Comparison of ENCODE assay signal across 8 cellular contexts in the genomic region with DNA sequence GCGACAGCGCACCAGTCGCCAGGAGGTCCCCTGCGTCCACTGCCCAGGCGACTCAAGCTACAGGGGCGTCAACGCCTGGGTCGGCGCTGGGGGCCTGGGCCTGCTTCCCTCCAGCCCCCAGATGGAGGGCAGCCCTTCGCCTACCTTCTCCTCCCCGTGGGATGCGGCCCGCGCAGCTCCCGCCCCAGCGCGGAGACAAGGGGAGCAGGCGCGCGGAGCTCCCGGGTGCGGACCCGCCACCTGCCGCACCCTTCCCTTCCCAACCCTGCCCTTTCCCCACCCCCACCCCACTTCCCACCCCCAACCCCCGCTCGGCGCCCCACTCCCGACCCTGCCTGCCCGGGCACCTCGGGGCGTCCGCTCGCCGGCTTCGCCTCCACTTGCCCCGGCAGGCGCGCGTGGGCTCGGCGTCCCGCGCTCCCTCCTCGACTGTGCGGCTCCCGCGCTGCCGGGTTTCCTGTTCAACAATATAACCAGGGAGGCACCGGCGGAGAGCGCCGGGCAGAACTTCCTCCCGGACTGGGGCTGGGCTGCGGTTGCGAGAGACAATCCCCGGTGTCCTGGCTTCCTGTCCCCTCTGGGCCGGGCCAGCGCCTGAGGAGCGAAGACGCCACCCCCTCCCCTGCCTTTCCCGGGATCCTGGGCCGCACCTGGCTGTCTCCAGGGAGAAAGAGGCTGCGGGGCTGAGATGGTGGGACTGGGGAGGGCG. TPM values are rescaled to one million over a fixed set of nuclear protein-coding genes. Genes with fewer than 3 reads are reported as not detected.
DNase-seq lines count a peak whose midpoint lies in the region; ATAC-seq and TF ChIP-seq lines count a peak whose summit lies in the region.

A gene with protein sequence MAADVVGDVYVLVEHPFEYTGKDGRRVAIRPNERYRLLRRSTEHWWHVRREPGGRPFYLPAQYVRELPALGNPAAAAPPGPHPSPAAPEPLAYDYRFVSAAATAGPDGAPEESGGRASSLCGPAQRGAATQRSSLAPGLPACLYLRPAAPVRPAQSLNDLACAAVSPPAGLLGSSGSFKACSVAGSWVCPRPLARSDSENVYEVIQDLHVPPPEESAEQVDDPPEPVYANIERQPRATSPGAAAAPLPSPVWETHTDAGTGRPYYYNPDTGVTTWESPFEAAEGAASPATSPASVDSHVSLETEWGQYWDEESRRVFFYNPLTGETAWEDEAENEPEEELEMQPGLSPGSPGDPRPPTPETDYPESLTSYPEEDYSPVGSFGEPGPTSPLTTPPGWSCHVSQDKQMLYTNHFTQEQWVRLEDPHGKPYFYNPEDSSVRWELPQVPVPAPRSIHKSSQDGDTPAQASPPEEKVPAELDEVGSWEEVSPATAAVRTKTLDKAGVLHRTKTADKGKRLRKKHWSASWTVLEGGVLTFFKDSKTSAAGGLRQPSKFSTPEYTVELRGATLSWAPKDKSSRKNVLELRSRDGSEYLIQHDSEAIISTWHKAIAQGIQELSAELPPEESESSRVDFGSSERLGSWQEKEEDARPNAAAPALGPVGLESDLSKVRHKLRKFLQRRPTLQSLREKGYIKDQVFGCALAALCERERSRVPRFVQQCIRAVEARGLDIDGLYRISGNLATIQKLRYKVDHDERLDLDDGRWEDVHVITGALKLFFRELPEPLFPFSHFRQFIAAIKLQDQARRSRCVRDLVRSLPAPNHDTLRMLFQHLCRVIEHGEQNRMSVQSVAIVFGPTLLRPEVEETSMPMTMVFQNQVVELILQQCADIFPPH (minus strand): TSS at position 466 of the 709 bp plus-strand sequence. CDS start 2,591 bp downstream, outside the sequence.

- TF ChIP-seq EP300 in ovary (IDR thresholded peaks at IDR 0.05) = no peak

- H3K36me3 ChIP-seq in BJ (ENCODE audit: control insufficient read depth, insufficient read depth, low read length) (peaks cover 5% of the 10 kb centered on the region), ovary (no peaks in the 10 kb centered on the region)

- H3K9me3 Mint-ChIP-seq in activated CD4-positive, alpha-beta memory T cell treated with anti-CD3 and anti-CD28 coated beads for 36 hours = no peaks in the 10 kb centered on the region
- peaks cover 13% of the 10 kb centered on the region for H3K9me3 Mint-ChIP-seq in glutamatergic neuron (ENCODE audit: unreplicated experiment)

- H3K27me3 ChIP-seq in BJ (ENCODE audit: control insufficient read depth, insufficient read depth, low read length) (peaks cover 14% of the 10 kb centered on the region), ovary (no peaks in the 10 kb centered on the region)

- CTCF ChIA-PET in BJ (lab: Yijun Ruan, JAX) = interaction anchor here (1.7 kb wide), 1 partner anchor 213 kb away, joined by 8 read pairs; no protein-coding TSS in a partner anchor
- CTCF ChIA-PET in activated CD4-positive, alpha-beta memory T cell treated with anti-CD3 and anti-CD28 coated beads for 36 hours (lab: Charles Lee) = interaction anchor here (1.2 kb wide), 1 partner anchor 20 kb away, joined by 5 read pairs; no protein-coding TSS in a partner anchor

- H3K27ac Mint-ChIP-seq in activated CD4-positive, alpha-beta memory T cell treated with anti-CD3 and anti-CD28 coated beads for 36 hours = no peak within 1 kb of the TSS
- no peak within 1 kb of the TSS for H3K27ac Mint-ChIP-seq in glutamatergic neuron (ENCODE audit: unreplicated experiment)

- no peaks in the 10 kb centered on the region for H3K9me3 ChIP-seq in ovary

- no peak within 1 kb of the TSS for H3K27ac ChIP-seq in ovary

- TF ChIP-seq CTCF in BJ (IDR thresholded peaks at IDR 0.05; ENCODE audit: insufficient read depth, low read depth, low read length) (no peak), glutamatergic neuron (IDR thresholded peaks at IDR 0.05; ENCODE audit: partially characterized antibody, unreplicated experiment) (no peak), ovary (IDR thresholded peaks at IDR 0.05) (no peak)

- DNase-seq in BJ (ENCODE audit: low read depth) (no peak), HT1080 (ENCODE audit: low read depth) (peak; percentile 35), glutamatergic neuron (no peak), ovary (no peak), GOT3 (lab: John Stamatoyannopoulos, UW) (no peak), NCI-H345 treated with DMSO at 0.1 percent for 48 hours (lab: John Stamatoyannopoulos, UW; ENCODE audit: unreplicated experiment) (no peak)
- peak; percentile 63 for DNase-seq in activated CD4-positive, alpha-beta memory T cell treated with anti-CD3 and anti-CD28 coated beads for 36 hours

- H3K27me3 Mint-ChIP-seq in activated CD4-positive, alpha-beta memory T cell treated with anti-CD3 and anti-CD28 coated beads for 36 hours = no peaks in the 10 kb centered on the region
- H3K27me3 Mint-ChIP-seq in glutamatergic neuron (ENCODE audit: unreplicated experiment) = peaks cover 22% of the 10 kb centered on the region

- H3K4me3 Mint-ChIP-seq in activated CD4-positive, alpha-beta memory T cell treated with anti-CD3 and anti-CD28 coated beads for 36 hours = peak within 1 kb of the TSS; percentile 75
- peak within 1 kb of the TSS; percentile 68 for H3K4me3 Mint-ChIP-seq in glutamatergic neuron (ENCODE audit: unreplicated experiment)

- peaks cover 4% of the 10 kb centered on the region for H3K4me1 ChIP-seq in ovary (ENCODE audit: insufficient read depth)

- no peak for TF ChIP-seq POLR2A in ovary (IDR thresholded peaks at IDR 0.05)

- POLR2A ChIA-PET in BJ (lab: Charles Lee) = no interaction called here
- POLR2A ChIA-PET in activated CD4-positive, alpha-beta memory T cell treated with anti-CD3 and anti-CD28 coated beads for 36 hours (lab: Charles Lee) = no interaction called here

- ATAC-seq in HG03095 (IDR thresholded peaks at IDR 0.05; ENCODE audit: unreplicated experiment) = no peak

- H3K4me1 Mint-ChIP-seq in activated CD4-positive, alpha-beta memory T cell treated with anti-CD3 and anti-CD28 coated beads for 36 hours (ENCODE audit: low read depth) = peaks cover 21% of the 10 kb centered on the region
- peaks cover 33% of the 10 kb centered on the region for H3K4me1 Mint-ChIP-seq in glutamatergic neuron (ENCODE audit: low read depth, unreplicated experiment)

- no peaks in the 10 kb centered on the region for H3K36me3 Mint-ChIP-seq in activated CD4-positive, alpha-beta memory T cell treated with anti-CD3 and anti-CD28 coated beads for 36 hours
- no peaks in the 10 kb centered on the region for H3K36me3 Mint-ChIP-seq in glutamatergic neuron (ENCODE audit: unreplicated experiment)

- 0 to 2% (median 1%) methylated on average over 30 to 64 of the region's 64 CpGs for WGBS in ovary, 3 donors

- H3K4me3 ChIP-seq in BJ (ENCODE audit: low read depth, low read length) (peak within 1 kb of the TSS; percentile 40), ovary (peak within 1 kb of the TSS; percentile 34)

- intact Hi-C loops in activated CD4-positive, alpha-beta memory T cell treated with anti-CD3 and anti-CD28 coated beads for 36 hours (cut with micrococcal nuclease) = loop anchor here (10.0 kb wide), 1 partner anchor 48 kb away; no protein-coding TSS in a partner anchor
- intact Hi-C loops in ovary (cut with DNase I) = no loop called here

RNA-seq across cellular contexts. Expression of the gene that starts here (rescaled TPM):
- 1.4 and 2.3 TPM in 2 replicates for polyA plus RNA-seq in BJ (2011; rRNA removed)
- polyA minus RNA-seq in BJ (2011; rRNA and poly(A)+ RNA removed) = 1.3 and 1.4 TPM in 2 replicates
- total RNA-seq in HT1080 (2014; rRNA removed; shearing (Covaris generic)) = 10.2 and 11.4 TPM in 2 replicates
- 6.0 and 7.5 TPM in 2 replicates for polyA plus RNA-seq in HT1080 (2015; cell fraction: cytosol; rRNA removed)
- polyA plus RNA-seq in HT1080 (2015; cell fraction: nucleus; rRNA removed) = 22.4 and 22.7 TPM in 2 replicates
- 10 to 100 TPM; 41.7 to 44.3 TPM for total RNA-seq in activated CD4-positive, alpha-beta memory T cell treated with anti-CD3 and anti-CD28 coated beads for 36 hours
- 3.5 TPM for total RNA-seq in glutamatergic neuron (ENCODE audit: unreplicated experiment)
- 10 to 100 TPM in 3 of 7 donors, 1 to 10 TPM in 4; 3.7 to 41.7 (median 8.7) TPM for total RNA-seq in ovary
- polyA plus RNA-seq in ovary = 10 to 100 TPM in 1 of 2 donors, 1 to 10 TPM in 1; 3.8 to 10.1 TPM

Comparison
In these comparisons a context has a peak if more than half of its experiments do, and no peak if none do; other contexts are left out.
1. DNase-seq: peak in HT1080 (single experiment) and activated CD4-positive, alpha-beta memory T cell treated with anti-CD3 and anti-CD28 coated beads for 36 hours (single experiment); none in BJ (single experiment), glutamatergic neuron (single experiment), ovary (0 of 5), GOT3 (single experiment) and NCI-H345 treated with DMSO at 0.1 percent for 48 hours (single experiment).